Comparison of ENCODE assay signal across 10 cellular contexts in the genomic region with DNA sequence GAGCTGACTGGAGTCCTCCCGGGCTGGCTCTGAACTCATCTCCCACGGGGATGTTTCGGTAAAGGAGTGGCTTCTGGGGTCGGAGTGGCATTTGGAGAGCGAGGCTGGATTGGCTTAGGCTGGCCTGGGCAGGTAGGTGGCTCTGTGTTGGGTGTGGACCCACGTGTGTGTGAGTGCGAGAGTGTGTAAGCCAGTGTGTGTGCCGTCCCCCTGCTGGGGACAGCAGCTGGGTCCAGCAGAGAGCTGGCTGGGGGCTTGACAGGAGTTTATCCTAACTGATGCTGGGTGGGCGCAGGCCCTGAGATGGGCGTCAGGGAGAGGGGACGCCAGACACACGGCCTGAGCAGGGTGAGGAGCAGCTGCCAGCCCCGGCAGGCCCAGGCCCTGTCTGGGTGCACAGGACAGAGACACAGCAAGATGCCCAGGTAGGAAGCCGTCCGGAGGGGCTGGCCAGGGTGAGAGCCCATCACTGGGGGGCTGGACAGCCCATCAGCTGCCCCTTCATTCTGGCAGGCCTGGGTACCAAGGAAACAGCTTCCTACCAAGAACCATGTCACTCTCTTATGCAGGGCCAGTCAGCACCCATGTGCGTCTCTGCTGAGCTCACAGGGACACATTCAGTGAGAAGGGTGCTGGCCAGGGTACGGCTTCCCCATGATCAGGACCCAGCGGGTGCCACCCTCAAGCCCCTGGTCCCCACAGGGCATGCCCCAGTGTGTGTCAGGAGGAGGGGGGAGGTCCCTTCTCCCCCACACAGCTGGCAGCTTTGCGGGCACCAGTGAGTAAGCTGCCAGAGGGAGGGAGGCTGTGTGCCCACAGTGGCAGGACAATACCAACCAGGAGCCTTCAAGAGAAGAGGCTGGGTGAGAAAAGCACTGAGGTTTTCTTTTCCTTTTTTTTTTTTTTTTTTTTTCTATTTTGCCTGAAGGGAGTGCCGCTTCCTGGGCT. TPM values are rescaled to one million over a fixed set of nuclear protein-coding genes. Genes with fewer than 3 reads are reported as not detected.
DNase-seq lines count a peak whose midpoint lies in the region; ATAC-seq, FAIRE-seq and TF ChIP-seq lines count a peak whose summit lies in the region.
"Had no signal": no experiment of that assay in that cellular context is flagged by ENCODE, and none has a peak within 500 bp of the region (broad histone marks: within the 10 kb centered on the region; RNA-seq: fewer than 3 reads in every experiment).

No MANE protein-coding gene starts in this region.

- H3K79me2 ChIP-seq in astrocyte (ENCODE audit: insufficient read depth, low read length) = no peaks in the 10 kb centered on the region

- CTCF ChIA-PET in activated CD8-positive, alpha-beta memory T cell treated with anti-CD3 and anti-CD28 coated beads, Interleukin-2, amount 10 ng/mL, durations not matched to agents 7 days and 5 days (lab: Charles Lee) = interaction anchor here (0.7 to 4.3 kb wide), 6 partner anchors 22 to 239 kb away, joined by 5 to 25 read pairs (median 6); no protein-coding TSS in a partner anchor

- peak; percentile 45 for DNase-seq in activated CD8-positive, alpha-beta memory T cell treated with anti-CD3 and anti-CD28 coated beads, Interleukin-2, amount 50 U/mL, for 48 hours
- DNase-seq in activated CD8-positive, alpha-beta memory T cell treated with anti-CD3 and anti-CD28 coated beads, Interleukin-2, amount 10 ng/mL, durations not matched to agents 7 days and 5 days = no peak
- DNase-seq in astrocyte (ENCODE audit: low read depth) = no peak
- peak; percentile 76 for DNase-seq in kidney
- no peak for DNase-seq in testis
- DNase-seq in NCI-H1694 (lab: John Stamatoyannopoulos, UW) = no peak
- DNase-seq in SHP77 (lab: John Stamatoyannopoulos, UW) = no peak
- DNase-seq in NCI-H345 treated with DMSO at 0.1 percent for 48 hours (lab: John Stamatoyannopoulos, UW; ENCODE audit: unreplicated experiment) = no peak
- DNase-seq: MM.1S had no signal

- H3K4me1 ChIP-seq in astrocyte (ENCODE audit: insufficient read depth, low read length) = peaks cover 11% of the 10 kb centered on the region
- peaks cover 0 to 7% of the 10 kb centered on the region in 2 donors for H3K4me1 ChIP-seq in kidney (ENCODE audit: control insufficient read depth in 1 of 2, insufficient read depth in 1 of 2, low read depth in 1 of 2, low read length in 2 of 2)
- H3K4me1 ChIP-seq in testis = peaks cover 23% of the 10 kb centered on the region
- H3K4me1 ChIP-seq: pancreas had no signal

- H3K4me2 ChIP-seq in astrocyte (ENCODE audit: low read length) = peak overlapping the region; percentile 90

- H3K9me3 ChIP-seq in astrocyte (ENCODE audit: insufficient read depth, low read depth, low read length) (no peaks in the 10 kb centered on the region), kidney (ENCODE audit: control insufficient read depth in 1 of 2, low read length in 2 of 2) (no peaks in the 10 kb centered on the region), testis (no peaks in the 10 kb centered on the region)
- H3K9me3 ChIP-seq: pancreas had no signal

- 67 to 72% methylated on average over 7 to 16 of the region's 20 CpGs for WGBS in testis, 2 donors

- ATAC-seq in activated CD8-positive, alpha-beta memory T cell treated with anti-CD3 and anti-CD28 coated beads, Interleukin-2, amount 10 ng/mL, durations not matched to agents 7 days and 5 days = no peak

- no peak overlapping the region for H3K4me3 Mint-ChIP-seq in activated CD8-positive, alpha-beta memory T cell treated with anti-CD3 and anti-CD28 coated beads, Interleukin-2, amount 10 ng/mL, durations not matched to agents 7 days and 5 days
- peak overlapping the region; percentile 75 for H3K4me3 Mint-ChIP-seq in astrocyte (ENCODE audit: unreplicated experiment)

- H3K4me3 ChIP-seq in astrocyte (ENCODE audit: insufficient read depth, low read depth, low read length) (no peak overlapping the region), kidney (ENCODE audit: low read length in 2 of 2) (peak overlapping the region in 1 of 2 donors; percentile 60), testis (peak overlapping the region in 1 of 2 donors; percentile 38)

- intact Hi-C loops in kidney (cut with DNase I) (no loop called here), testis (cut with DNase I; ENCODE audit: low total_unique reads) (no loop called here)

- no peak overlapping the region for H3K27ac Mint-ChIP-seq in activated CD8-positive, alpha-beta memory T cell treated with anti-CD3 and anti-CD28 coated beads, Interleukin-2, amount 10 ng/mL, durations not matched to agents 7 days and 5 days
- H3K27ac Mint-ChIP-seq in astrocyte (ENCODE audit: unreplicated experiment) = no peak overlapping the region

- H3K4me1 Mint-ChIP-seq in activated CD8-positive, alpha-beta memory T cell treated with anti-CD3 and anti-CD28 coated beads, Interleukin-2, amount 10 ng/mL, durations not matched to agents 7 days and 5 days = peaks cover 15% of the 10 kb centered on the region
- H3K4me1 Mint-ChIP-seq in astrocyte (ENCODE audit: low read depth, unreplicated experiment) = peaks cover 19% of the 10 kb centered on the region

- H3K36me3 ChIP-seq in astrocyte (ENCODE audit: insufficient read depth, low read length) (no peaks in the 10 kb centered on the region), kidney (ENCODE audit: control insufficient read depth in 1 of 2, insufficient read depth in 2 of 2, low read length in 2 of 2) (no peaks in the 10 kb centered on the region), testis (ENCODE audit: low read depth, missing control alignments) (no peaks in the 10 kb centered on the region)
- H3K36me3 ChIP-seq: pancreas had no signal

- H3K9ac ChIP-seq in astrocyte (ENCODE audit: low read length) (peak overlapping the region; percentile 70), kidney (ENCODE audit: low read length in 2 of 2) (peak overlapping the region in 1 of 2 donors; percentile 80)

- peaks cover 5% of the 10 kb centered on the region for H4K20me1 ChIP-seq in astrocyte (ENCODE audit: insufficient read depth, low read length)

- H3K27ac ChIP-seq in astrocyte (ENCODE audit: low read depth, low read length) = no peak overlapping the region
- peak overlapping the region; percentile 59 to 89 for H3K27ac ChIP-seq in kidney (ENCODE audit: low read depth in 2 of 2, low read length in 2 of 2)
- peak overlapping the region; percentile 36 to 50 for H3K27ac ChIP-seq in testis

- H2AFZ ChIP-seq in astrocyte (ENCODE audit: low read depth, low read length) = no peak overlapping the region

- TF ChIP-seq CTCF in astrocyte (IDR thresholded peaks at IDR 0.05; ENCODE audit: insufficient read depth, low read depth, low read length) (no peak), kidney (IDR thresholded peaks at IDR 0.05; ENCODE audit: borderline replicate concordance, extremely low read depth, insufficient read depth) (no peak), testis (IDR thresholded peaks at IDR 0.05) (no peak)

- H3K36me3 Mint-ChIP-seq in activated CD8-positive, alpha-beta memory T cell treated with anti-CD3 and anti-CD28 coated beads, Interleukin-2, amount 10 ng/mL, durations not matched to agents 7 days and 5 days = no peaks in the 10 kb centered on the region
- no peaks in the 10 kb centered on the region for H3K36me3 Mint-ChIP-seq in astrocyte (ENCODE audit: low read depth, unreplicated experiment)

- no peaks in the 10 kb centered on the region for H3K9me3 Mint-ChIP-seq in activated CD8-positive, alpha-beta memory T cell treated with anti-CD3 and anti-CD28 coated beads, Interleukin-2, amount 10 ng/mL, durations not matched to agents 7 days and 5 days (ENCODE audit: low read depth)
- peaks cover 2% of the 10 kb centered on the region for H3K9me3 Mint-ChIP-seq in astrocyte (ENCODE audit: unreplicated experiment)

- no peak for TF ChIP-seq POLR2A in testis (IDR thresholded peaks at IDR 0.05)

- H3K27me3 ChIP-seq in astrocyte (ENCODE audit: insufficient read depth, low read length) = peaks cover 3% of the 10 kb centered on the region
- H3K27me3 ChIP-seq in testis = no peaks in the 10 kb centered on the region
- H3K27me3 ChIP-seq: pancreas had no signal

- no peak for FAIRE-seq in astrocyte (lab: Jason Lieb, UNC)
- FAIRE-seq in kidney (lab: Jason Lieb, UNC) = no peak
- FAIRE-seq: pancreas had no signal

- peaks cover 28% of the 10 kb centered on the region for H3K27me3 Mint-ChIP-seq in activated CD8-positive, alpha-beta memory T cell treated with anti-CD3 and anti-CD28 coated beads, Interleukin-2, amount 10 ng/mL, durations not matched to agents 7 days and 5 days
- H3K27me3 Mint-ChIP-seq in astrocyte (ENCODE audit: low read depth, unreplicated experiment) = peaks cover 28% of the 10 kb centered on the region

RNA-seq across cellular contexts. Expression of a gene that starts 1.1 kb away (rescaled TPM):
- 1 to 10 TPM; 1.0 to 1.7 TPM for total RNA-seq in activated CD8-positive, alpha-beta memory T cell treated with anti-CD3 and anti-CD28 coated beads, Interleukin-2, amount 10 ng/mL, durations not matched to agents 7 days and 5 days
- total RNA-seq in astrocyte (0.38 and 1.1 TPM in 2 replicates), kidney (11.9 TPM), testis (100 to 1,000 TPM; 140 to 245 TPM)
- polyA plus RNA-seq in kidney (ENCODE audit: insufficient read depth, low read depth, low replicate concordance) (8.1 TPM), testis (ENCODE audit: insufficient read depth, low read depth, low replicate concordance) (47.4 TPM)

RNA-seq across cellular contexts. Expression of a gene that starts 42.9 kb away (rescaled TPM):
- not detected for total RNA-seq in activated CD8-positive, alpha-beta memory T cell treated with anti-CD3 and anti-CD28 coated beads, Interleukin-2, amount 10 ng/mL, durations not matched to agents 7 days and 5 days
- total RNA-seq in astrocyte = not detected in 2 replicates
- total RNA-seq in kidney = not detected
- not detected for polyA plus RNA-seq in kidney (ENCODE audit: insufficient read depth, low read depth, low replicate concordance)
- total RNA-seq in testis = 10 to 100 TPM in 1 of 2 donors, 1 to 10 TPM in 1; 3.1 to 11.8 TPM
- polyA plus RNA-seq in testis (ENCODE audit: insufficient read depth, low read depth, low replicate concordance) = not detected
- total RNA-seq: pancreas had no signal
- polyA plus RNA-seq: pancreas had no signal

Comparison
In these comparisons a context has a peak if more than half of its experiments do, and no peak if none do; other contexts are left out.
1. DNase-seq: peak in activated CD8-positive, alpha-beta memory T cell treated with anti-CD3 and anti-CD28 coated beads, Interleukin-2, amount 50 U/mL, for 48 hours (single experiment) and kidney (single experiment); none in activated CD8-positive, alpha-beta memory T cell treated with anti-CD3 and anti-CD28 coated beads, Interleukin-2, amount 10 ng/mL, durations not matched to agents 7 days and 5 days (single experiment), astrocyte (single experiment), testis (single experiment), NCI-H1694 (single experiment), SHP77 (0 of 2) and NCI-H345 treated with DMSO at 0.1 percent for 48 hours (single experiment).
2. RNA of a gene that starts 1.1 kb away (total RNA-seq): 140 to 245 TPM in testis; 11.9 TPM in kidney (single experiment), 1.0 to 1.7 TPM in activated CD8-positive, alpha-beta memory T cell treated with anti-CD3 and anti-CD28 coated beads, Interleukin-2, amount 10 ng/mL, durations not matched to agents 7 days and 5 days and 0.38 to 1.1 TPM in astrocyte; every median in the first group is over 10 times any median in the second.